In genomic region chr16:70252355-70252988, GRCh38 we compare ENCODE assay signal across 8 cellular contexts. TPM values are rescaled to one million over a fixed set of nuclear protein-coding genes. Genes with fewer than 3 reads are reported as not detected.
DNase-seq lines count a peak whose midpoint lies in the region; ATAC-seq and TF ChIP-seq lines count a peak whose summit lies in the region.

No MANE protein-coding gene starts in this region.

- peak in 1 of 5 donors; percentile 48 for DNase-seq in CD8-positive, alpha-beta memory T cell
- peak; percentile 45 to 54 for DNase-seq in activated T-cell treated with anti-CD3 and anti-CD28 coated beads, Interleukin-2, amount 50 U/mL, for 48 hours
- DNase-seq in left kidney (ENCODE audit: low read depth, low spot score) (peak; percentile 28), NCI-H526 treated with DMSO at 0.1 percent for 48 hours (lab: John Stamatoyannopoulos, UW) (no peak), RPMI8226 (no peak)
- DNase-seq in central memory CD4-positive, alpha-beta T cell: no peak

- CTCF ChIA-PET in CD8-positive, alpha-beta memory T cell (lab: Charles Lee): interaction anchor here (0.7 to 2.5 kb wide), 10 partner anchors 10 to 95 kb away, joined by 3 to 15 read pairs (median 4); partner anchors contain the start of genes AARS1, DDX19A and DDX19B
- CTCF ChIA-PET in HEK293 (lab: Yijun Ruan, JAX): interaction anchor here (0.6 to 3.4 kb wide), 17 partner anchors 10 to 1241 kb away, joined by 3 to 24 read pairs (median 4); no protein-coding TSS in a partner anchor

- no peaks in the 10 kb centered on the region for H3K27me3 Mint-ChIP-seq in CD8-positive, alpha-beta memory T cell

- H3K36me3 Mint-ChIP-seq in CD8-positive, alpha-beta memory T cell: peaks cover 0 to 59% (median 3%) of the 10 kb centered on the region in 3 donors

- no peak overlapping the region for H3K4me3 ChIP-seq in CD8-positive, alpha-beta memory T cell (ENCODE audit: low read length)
- H3K4me3 ChIP-seq in HEK293 (ENCODE audit: low read depth, low read length): no peak overlapping the region

- H3K4me3 Mint-ChIP-seq in CD8-positive, alpha-beta memory T cell: peak overlapping the region in 5 of 7 donors; percentile 11 to 97 (median 87)

- H3K4me1 Mint-ChIP-seq in CD8-positive, alpha-beta memory T cell: peaks cover 22 to 32% (median 26%) of the 10 kb centered on the region in 3 donors

- no peaks in the 10 kb centered on the region for H3K9me3 Mint-ChIP-seq in CD8-positive, alpha-beta memory T cell

- POLR2A ChIA-PET in CD8-positive, alpha-beta memory T cell (lab: Charles Lee): interaction anchor here (0.5 to 2.1 kb wide), 6 partner anchors 30 to 271 kb away, joined by 3 to 12 read pairs (median 4); partner anchors contain the start of genes AARS1, COG4, DDX19A and DDX19B
- POLR2A ChIA-PET in HEK293 (lab: Yijun Ruan, JAX): interaction anchor here (0.8 to 2.3 kb wide), 9 partner anchors 11 to 273 kb away, joined by 3 to 17 read pairs (median 4); partner anchors contain the start of gene AARS1

- TF ChIP-seq CTCF in HEK293 (tag by site-specific recombination; IDR thresholded peaks at IDR 0.05): peak; percentile 65; the same call in 1 of the 2 replicates

- peaks cover 24% of the 10 kb centered on the region for H3K36me3 ChIP-seq in CD8-positive, alpha-beta memory T cell (ENCODE audit: insufficient read depth, low read length)
- H3K36me3 ChIP-seq in HEK293 (ENCODE audit: control insufficient read depth in 2 of 2, insufficient read depth in 1 of 2, low read length in 2 of 2): peaks cover 24 to 65% of the 10 kb centered on the region in 2 experiments; a peak in 2 of 3 replicates

- H3K27me3 ChIP-seq in CD8-positive, alpha-beta memory T cell (ENCODE audit: insufficient read depth, low read length, poor library complexity, severe bottlenecking): no peaks in the 10 kb centered on the region

- no peak for ATAC-seq in HG02678 (IDR thresholded peaks at IDR 0.05; ENCODE audit: unreplicated experiment)

- H3K27ac ChIP-seq in CD8-positive, alpha-beta memory T cell (ENCODE audit: low read depth, low read length): no peak overlapping the region
- H3K27ac ChIP-seq in HEK293 (ENCODE audit: extremely low read depth, low read depth, low read length): no peak overlapping the region

- peak overlapping the region in 7 of 8 donors; percentile 17 to 94 (median 90) for H3K27ac Mint-ChIP-seq in CD8-positive, alpha-beta memory T cell

- peaks cover 19% of the 10 kb centered on the region for H3K4me1 ChIP-seq in CD8-positive, alpha-beta memory T cell (ENCODE audit: insufficient read depth, low read length)
- no peaks in the 10 kb centered on the region for H3K4me1 ChIP-seq in HEK293 (ENCODE audit: control insufficient read depth, insufficient read depth, low read length)

- H3K9me3 ChIP-seq in CD8-positive, alpha-beta memory T cell (ENCODE audit: low read length): no peaks in the 10 kb centered on the region
- H3K9me3 ChIP-seq in HEK293 (ENCODE audit: control insufficient read depth, insufficient read depth, low read depth, low read length): no peaks in the 10 kb centered on the region

TF ChIP-seq in HEK293, 187 proteins besides CTCF, POLR2A, EP300 and RAD21:
- TF ChIP-seq ZEB2 (tag by site-specific recombination; IDR thresholded peaks at IDR 0.05) (0 out of 2 replicates have a peak, but pooled peaks have one; percentile 9), ZNF514 (tag by site-specific recombination; IDR thresholded peaks at IDR 0.05) (no peak), ZNF366 (tag by site-specific recombination; conservative IDR thresholded peaks at IDR 0.05) (peak; percentile 19; the same call in 1 of the 2 replicates), IKZF3 (tag by site-specific recombination; IDR thresholded peaks at IDR 0.05) (peak; percentile 38; the same call in 1 of the 2 replicates), ZFHX2 (tag by site-specific recombination; conservative IDR thresholded peaks at IDR 0.05) (no peak), SCRT2 (tag by site-specific recombination; IDR thresholded peaks at IDR 0.05) (peak; percentile 51; the same call in 1 of the 2 replicates), YY2 (tag by site-specific recombination; IDR thresholded peaks at IDR 0.05) (0 out of 2 replicates have a peak, but pooled peaks have one; percentile 11), ZBTB17 (tag by site-specific recombination; IDR thresholded peaks at IDR 0.05) (peak; percentile 51), ZNF518A (tag by site-specific recombination; conservative IDR thresholded peaks at IDR 0.05; ENCODE audit: low read depth) (no peak), ZNF239 (tag by site-specific recombination; IDR thresholded peaks at IDR 0.05) (peak; percentile 43; the same call in 1 of the 2 replicates), ZBTB44 (tag by site-specific recombination; IDR thresholded peaks at IDR 0.05) (peak; percentile 66), ZNF2 (tag by site-specific recombination; IDR thresholded peaks at IDR 0.05) (peak; percentile 64; the same call in 1 of the 2 replicates), ZNF10 (tag by site-specific recombination; IDR thresholded peaks at IDR 0.05) (peak; percentile 32; the same call in 1 of the 2 replicates)
- TF ChIP-seq, protein P1, sequence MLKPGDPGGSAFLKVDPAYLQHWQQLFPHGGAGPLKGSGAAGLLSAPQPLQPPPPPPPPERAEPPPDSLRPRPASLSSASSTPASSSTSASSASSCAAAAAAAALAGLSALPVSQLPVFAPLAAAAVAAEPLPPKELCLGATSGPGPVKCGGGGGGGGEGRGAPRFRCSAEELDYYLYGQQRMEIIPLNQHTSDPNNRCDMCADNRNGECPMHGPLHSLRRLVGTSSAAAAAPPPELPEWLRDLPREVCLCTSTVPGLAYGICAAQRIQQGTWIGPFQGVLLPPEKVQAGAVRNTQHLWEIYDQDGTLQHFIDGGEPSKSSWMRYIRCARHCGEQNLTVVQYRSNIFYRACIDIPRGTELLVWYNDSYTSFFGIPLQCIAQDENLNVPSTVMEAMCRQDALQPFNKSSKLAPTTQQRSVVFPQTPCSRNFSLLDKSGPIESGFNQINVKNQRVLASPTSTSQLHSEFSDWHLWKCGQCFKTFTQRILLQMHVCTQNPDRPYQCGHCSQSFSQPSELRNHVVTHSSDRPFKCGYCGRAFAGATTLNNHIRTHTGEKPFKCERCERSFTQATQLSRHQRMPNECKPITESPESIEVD (tag by site-specific recombination; IDR thresholded peaks at IDR 0.05): no peak

RNA-seq across cellular contexts. Expression of gene EXOSC6, which starts 0.7 kb away (rescaled TPM):
- 10 to 100 TPM; 43.1 to 44.5 TPM for total RNA-seq in CD8-positive, alpha-beta memory T cell
- 14.3 TPM for polyA plus RNA-seq in CD8-positive, alpha-beta memory T cell

RNA-seq across cellular contexts. Expression of gene AARS1, which starts 36.8 kb away (rescaled TPM):
- total RNA-seq in CD8-positive, alpha-beta memory T cell: 100 to 1,000 TPM; 135 to 136 TPM
- 38.6 TPM for polyA plus RNA-seq in CD8-positive, alpha-beta memory T cell

RNA-seq across cellular contexts. Expression of gene DDX19B, which starts 46.5 kb away (rescaled TPM):
- total RNA-seq in CD8-positive, alpha-beta memory T cell: 10 to 100 TPM; 36.0 to 38.8 TPM
- polyA plus RNA-seq in CD8-positive, alpha-beta memory T cell: 52.9 TPM

Comparison
In these comparisons a context has a peak if more than half of its experiments do, and no peak if none do; other contexts are left out.
1. DNase-seq: peak in activated T-cell treated with anti-CD3 and anti-CD28 coated beads, Interleukin-2, amount 50 U/mL, for 48 hours (2 of 2) and left kidney (single experiment); none in NCI-H526 treated with DMSO at 0.1 percent for 48 hours (single experiment), central memory CD4-positive, alpha-beta T cell (single experiment) and RPMI8226 (single experiment).